In the genomic region with DNA sequence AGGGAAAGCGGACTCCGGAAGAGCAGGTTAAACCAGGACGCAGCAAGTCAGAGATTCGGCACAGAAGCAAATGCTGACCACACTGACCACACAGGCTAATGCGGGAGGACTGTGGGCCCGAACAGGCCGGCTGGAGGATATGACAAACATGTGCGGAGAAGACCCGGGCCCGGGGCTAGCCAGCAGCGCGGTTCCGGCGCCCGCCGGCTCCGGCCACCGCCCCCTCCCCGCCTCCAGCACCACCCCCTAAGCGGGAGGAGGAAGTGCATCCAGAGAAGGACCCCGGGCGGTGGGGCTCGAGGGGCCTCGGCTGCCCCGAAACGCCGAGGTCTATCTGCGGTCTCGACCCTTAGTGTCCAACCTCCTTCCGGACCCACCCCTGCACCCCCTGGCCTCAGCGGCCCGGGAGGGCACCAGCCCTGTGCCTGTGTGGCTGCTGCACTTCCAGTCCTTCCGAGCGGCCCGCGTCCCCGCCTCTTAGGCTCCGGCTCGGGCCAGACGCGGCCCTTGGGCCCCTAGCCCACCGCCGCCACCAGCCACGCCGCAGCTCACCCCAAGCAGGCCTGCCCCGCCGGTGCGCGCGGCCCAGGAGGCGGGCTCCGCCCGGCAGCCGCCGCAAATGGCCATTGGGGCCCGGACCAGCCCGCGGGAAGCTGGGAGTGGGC, we compare ENCODE assay signal across 7 cellular contexts. TPM values are rescaled to one million over a fixed set of nuclear protein-coding genes. Genes with fewer than 3 reads are reported as not detected.
A peak's percentile ranks its signal among the peaks of the same experiment; 100 is the strongest.
DNase-seq lines count a peak whose midpoint lies in the region; ATAC-seq, FAIRE-seq and TF ChIP-seq lines count a peak whose summit lies in the region.

No MANE protein-coding gene starts in this region.

- peak; percentile 50 for ATAC-seq in HCT116

- FAIRE-seq in GM12892 (lab: Jason Lieb, UNC), result no peak

- CTCF ChIA-PET in HCT116 (lab: Charles Lee), result interaction anchor here (0.6 kb wide), 1 partner anchor 104 kb away, joined by 3 read pairs; no protein-coding TSS in a partner anchor

- peak overlapping the region; percentile 89 for H3K9ac ChIP-seq in HCT116 (ENCODE audit: low read length)

- BruUV-seq in HCT116 (replicated peaks; lab: Mats Ljungman, UMichigan), result no TSS peak

- peak overlapping the region; percentile 81 for H3K4me2 ChIP-seq in HCT116 (ENCODE audit: low read length)

- TF ChIP-seq RAD21 in HCT116 (IDR thresholded peaks at IDR 0.05; ENCODE audit: low read depth), result no peak

- no peaks in the 10 kb centered on the region for H4K20me1 ChIP-seq in HCT116 (ENCODE audit: insufficient read depth)

- peaks cover 38 to 46% of the 10 kb centered on the region in 2 experiments for H3K4me1 ChIP-seq in HCT116 (ENCODE audit: control insufficient read depth in 1 of 2, insufficient read depth in 2 of 2, low read length in 2 of 2)

- H2AFZ ChIP-seq in HCT116 (ENCODE audit: low read depth, low read length, poor library complexity, severe bottlenecking), result no peak overlapping the region

- POLR2A ChIA-PET in HCT116 (lab: Charles Lee), result interaction anchor here (1.1 kb wide), 1 partner anchor 32 kb away, joined by 3 read pairs; no protein-coding TSS in a partner anchor

- H3K79me2 ChIP-seq in HCT116 (ENCODE audit: insufficient read depth, low read length), result peaks cover 59% of the 10 kb centered on the region

- H3K9me2 ChIP-seq in HCT116 (ENCODE audit: insufficient read depth), result no peaks in the 10 kb centered on the region

- peaks cover 0 to 2% of the 10 kb centered on the region in 2 experiments; a peak in 1 of 4 replicates for H3K36me3 ChIP-seq in HCT116 (ENCODE audit: control insufficient read depth in 1 of 2, insufficient read depth in 2 of 2, low read length in 2 of 2)

- no peak for TF ChIP-seq CTCF in HCT116 (IDR thresholded peaks at IDR 0.05 in 2 of 3, conservative IDR thresholded peaks at IDR 0.05 in 1 of 3; ENCODE audit: borderline replicate concordance in 1 of 3, insufficient read depth in 1 of 3, low read depth in 2 of 3, low read length in 2 of 3)
- TF ChIP-seq CTCF in dorsolateral prefrontal cortex (IDR thresholded peaks at IDR 0.05 in 54 of 56, conservative IDR thresholded peaks at IDR 0.05 in 2 of 56; ENCODE audit: low read depth in 1 of 56, partially characterized antibody in 56 of 56), result peak in 6 of 56 donors; percentile 1 to 15 (median 8)
- TF ChIP-seq CTCF in lower leg skin (IDR thresholded peaks at IDR 0.05), result no peak

- H3K4me3 ChIP-seq in HCT116 (replicated peaks in 1 of 2; ENCODE audit: low read depth in 1 of 2, low read length in 2 of 2) (peak overlapping the region; percentile 72), dorsolateral prefrontal cortex (peak overlapping the region; percentile 62 to 97 (median 89)), lower leg skin (ENCODE audit: low read depth, poor library complexity, severe bottlenecking) (peak overlapping the region; percentile 79)

- intact Hi-C loops in HCT116 (cut with micrococcal nuclease), result loop anchor here (5.0 kb wide), 4 partner anchors 34 to 321 kb away; no protein-coding TSS in a partner anchor
- intact Hi-C loops in dorsolateral prefrontal cortex (cut with DNase I), result loop anchor here (2.0 to 5.0 kb wide), 2 partner anchors 144 to 146 kb away; no protein-coding TSS in a partner anchor
- intact Hi-C loops in lower leg skin (cut with DNase I; ENCODE audit: low total_unique reads), result no loop called here

- 0 out of 2 replicates have a peak, but pooled peaks have one; percentile 38 for TF ChIP-seq POLR2A in GM12892 (IDR thresholded peaks at IDR 0.05; ENCODE audit: low read depth, low read length)
- TF ChIP-seq POLR2A in HCT116 (IDR thresholded peaks at IDR 0.05; ENCODE audit: borderline replicate concordance, extremely low read depth, insufficient read depth, insufficient read length), result peak; percentile 13
- no peak for TF ChIP-seq POLR2A in lower leg skin (IDR thresholded peaks at IDR 0.05)

- H3K27ac ChIP-seq in HCT116 (ENCODE audit: low read depth, low read length), result peak overlapping the region; percentile 78
- peak overlapping the region; percentile 68 to 97 (median 91) for H3K27ac ChIP-seq in dorsolateral prefrontal cortex

- H3K27me3 ChIP-seq in HCT116 (ENCODE audit: insufficient read depth, low read length), result no peaks in the 10 kb centered on the region
- H3K27me3 ChIP-seq in dorsolateral prefrontal cortex, result no peaks in the 10 kb centered on the region

- WGBS in lower leg skin, 2 donors, result 0% methylated on average over 26 to 50 of the region's 58 CpGs

- DNase-seq in GM12892 (ENCODE audit: insufficient read length), result peak; percentile 22
- no peak for DNase-seq in HCT116 (ENCODE audit: low read depth, low spot score)
- DNase-seq in NAMALWA (ENCODE audit: low spot score), result peak; percentile 47
- DNase-seq in activated CD4-positive, alpha-beta T cell treated with anti-CD3 and anti-CD28 coated beads for 48 hours, result peak; percentile 50
- DNase-seq in dorsolateral prefrontal cortex, result peak in 9 of 10 donors; percentile 18 to 71 (median 45)
- DNase-seq in lower leg skin (ENCODE audit: low spot score in 2 of 2), result peak; percentile 40 to 89
- peak; percentile 35 for DNase-seq in stimulated activated CD8-positive, alpha-beta memory T cell treated with anti-CD3 and anti-CD28 coated beads, Interleukin-12 subunit alpha, Interleukin-12 subunit beta, amount 100 ng/mL, for 4 hours (ENCODE audit: low read depth)

- RAD21 ChIA-PET in HCT116 (lab: Charles Lee; ENCODE audit: low non-redundant PET in 1 of 2, low total read pairs in 2 of 2, uncharacterized antibody in 2 of 2, unreplicated experiment in 2 of 2), result no interaction called here

- no peaks in the 10 kb centered on the region for H3K9me3 ChIP-seq in HCT116 (ENCODE audit: control insufficient read depth in 1 of 2, insufficient read depth in 1 of 2, low read depth in 1 of 2, low read length in 2 of 2)

TF ChIP-seq in HCT116, 20 proteins besides CTCF, POLR2A, EP300 and RAD21:
- no peak for TF ChIP-seq FOSL1 (IDR thresholded peaks at IDR 0.05; ENCODE audit: low read depth)
- no peak for TF ChIP-seq JUND (IDR thresholded peaks at IDR 0.05)
- TF ChIP-seq POLR2AphosphoS5 (IDR thresholded peaks at IDR 0.05; ENCODE audit: low read depth, low read length), result peak; percentile 39
- TF ChIP-seq ELF1 (IDR thresholded peaks at IDR 0.05; ENCODE audit: borderline replicate concordance, low read depth), result no peak
- TF ChIP-seq, protein P1, sequence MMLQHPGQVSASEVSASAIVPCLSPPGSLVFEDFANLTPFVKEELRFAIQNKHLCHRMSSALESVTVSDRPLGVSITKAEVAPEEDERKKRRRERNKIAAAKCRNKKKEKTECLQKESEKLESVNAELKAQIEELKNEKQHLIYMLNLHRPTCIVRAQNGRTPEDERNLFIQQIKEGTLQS (IDR thresholded peaks at IDR 0.05), result no peak
- peak; percentile 95 for TF ChIP-seq ZFX (IDR thresholded peaks at IDR 0.05)
- TF ChIP-seq, protein P2, sequence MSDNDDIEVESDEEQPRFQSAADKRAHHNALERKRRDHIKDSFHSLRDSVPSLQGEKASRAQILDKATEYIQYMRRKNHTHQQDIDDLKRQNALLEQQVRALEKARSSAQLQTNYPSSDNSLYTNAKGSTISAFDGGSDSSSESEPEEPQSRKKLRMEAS (IDR thresholded peaks at IDR 0.05), result no peak
- no peak for TF ChIP-seq CEBPB (IDR thresholded peaks at IDR 0.05; ENCODE audit: low read depth)
- TF ChIP-seq TCF7L2 (IDR thresholded peaks at IDR 0.05; ENCODE audit: borderline replicate concordance, extremely low read depth, insufficient read depth, insufficient read length), result no peak
- TF ChIP-seq CBX3 (IDR thresholded peaks at IDR 0.05; ENCODE audit: low read depth), result no peak
- TF ChIP-seq, protein P3, sequence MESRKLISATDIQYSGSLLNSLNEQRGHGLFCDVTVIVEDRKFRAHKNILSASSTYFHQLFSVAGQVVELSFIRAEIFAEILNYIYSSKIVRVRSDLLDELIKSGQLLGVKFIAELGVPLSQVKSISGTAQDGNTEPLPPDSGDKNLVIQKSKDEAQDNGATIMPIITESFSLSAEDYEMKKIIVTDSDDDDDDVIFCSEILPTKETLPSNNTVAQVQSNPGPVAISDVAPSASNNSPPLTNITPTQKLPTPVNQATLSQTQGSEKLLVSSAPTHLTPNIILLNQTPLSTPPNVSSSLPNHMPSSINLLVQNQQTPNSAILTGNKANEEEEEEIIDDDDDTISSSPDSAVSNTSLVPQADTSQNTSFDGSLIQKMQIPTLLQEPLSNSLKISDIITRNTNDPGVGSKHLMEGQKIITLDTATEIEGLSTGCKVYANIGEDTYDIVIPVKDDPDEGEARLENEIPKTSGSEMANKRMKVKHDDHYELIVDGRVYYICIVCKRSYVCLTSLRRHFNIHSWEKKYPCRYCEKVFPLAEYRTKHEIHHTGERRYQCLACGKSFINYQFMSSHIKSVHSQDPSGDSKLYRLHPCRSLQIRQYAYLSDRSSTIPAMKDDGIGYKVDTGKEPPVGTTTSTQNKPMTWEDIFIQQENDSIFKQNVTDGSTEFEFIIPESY (IDR thresholded peaks at IDR 0.05; ENCODE audit: extremely low read depth, insufficient replicate concordance, low read length), result peak; percentile 16

RNA-seq across cellular contexts. Expression of a gene that starts 2.1 kb away (rescaled TPM):
- polyA plus RNA-seq in GM12892 (2012; ENCODE audit: missing spikeins), result 6.1 TPM
- total RNA-seq in HCT116 (2021; ENCODE audit: unreplicated experiment) (38.7 TPM), dorsolateral prefrontal cortex (10 to 100 TPM; 16.7 to 42.3 (median 28.2) TPM), lower leg skin (10 to 100 TPM; 15.9 to 32.2 (median 20.4) TPM)
- polyA plus RNA-seq in HCT116 (2012), result 21.2 and 24.6 TPM in 2 replicates

Comparison
In these comparisons a context has a peak if more than half of its experiments do, and no peak if none do; other contexts are left out.
1. POLR2A ChIP-seq: peak in GM12892 (single experiment) and HCT116 (single experiment); none in lower leg skin (0 of 2).
2. Peak in every context shown above with its lines, with median percentiles within 50 percentile points of each other: H3K4me3 ChIP-seq.